9 cellular contexts compared by ENCODE assay signal in the genomic region with DNA sequence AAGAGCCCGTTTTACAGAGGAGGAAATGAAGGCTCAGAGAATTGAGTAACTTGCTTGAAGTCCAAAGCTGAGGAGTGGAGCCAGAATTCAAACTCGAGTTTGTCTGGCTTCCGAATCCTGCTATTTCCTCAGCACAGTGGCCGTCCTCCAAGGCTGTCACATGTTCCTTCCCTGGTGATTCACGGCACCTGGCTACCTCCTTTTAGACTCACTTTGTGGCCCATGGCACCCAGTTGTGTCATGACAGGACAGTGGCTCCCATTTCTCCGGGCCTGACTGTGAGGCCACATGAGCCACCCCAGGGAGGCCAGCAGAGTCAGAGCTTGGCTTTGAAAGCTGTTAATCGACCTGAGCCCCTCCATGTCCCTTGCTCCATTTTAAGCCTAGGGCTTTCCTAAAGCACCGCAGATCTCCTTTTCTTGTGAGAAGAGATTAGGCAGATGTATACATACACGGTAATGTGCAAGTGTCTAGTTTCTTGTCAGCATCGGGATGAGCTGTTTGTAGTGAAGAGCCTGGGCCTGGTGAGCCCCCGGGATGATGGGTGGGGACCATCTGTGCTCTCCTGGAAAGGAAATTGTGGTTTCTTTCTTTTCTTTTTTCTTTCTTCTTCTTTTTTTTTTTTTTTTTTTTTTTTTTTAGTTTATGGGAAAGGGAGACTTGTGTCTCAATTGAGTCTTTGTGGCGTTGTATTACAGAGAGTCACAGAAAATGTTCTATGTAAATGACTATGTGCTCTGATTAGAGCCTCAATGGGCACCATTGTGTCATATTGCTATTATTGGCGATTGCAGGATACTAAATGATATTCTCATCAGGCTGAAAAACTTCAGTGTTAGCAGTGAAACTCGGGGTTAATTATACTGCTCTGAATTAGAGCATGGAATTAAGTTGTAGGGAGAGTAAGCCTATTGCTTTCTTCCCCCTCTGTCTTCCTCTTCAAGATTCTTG. TPM values are rescaled to one million over a fixed set of nuclear protein-coding genes. Genes with fewer than 3 reads are reported as not detected.
DNase-seq lines count a peak whose midpoint lies in the region; ATAC-seq, FAIRE-seq and TF ChIP-seq lines count a peak whose summit lies in the region.
"Had no signal": no experiment of that assay in that cellular context is flagged by ENCODE, and none has a peak within 500 bp of the region (broad histone marks: within the 10 kb centered on the region; RNA-seq: fewer than 3 reads in every experiment).

No MANE protein-coding gene starts in this region.

- ATAC-seq in Right ventricle myocardium superior (ENCODE audit: poor library complexity) = peak; percentile 67

- no peak for TF ChIP-seq CTCF in GM13977 (IDR thresholded peaks at IDR 0.05; ENCODE audit: extremely low read depth, insufficient read depth, missing control alignments)

- peak; percentile 80 for DNase-seq in COLO829 (ENCODE audit: low spot score)
- peak; percentile 58 for DNase-seq in RPMI7951 (ENCODE audit: low read depth)
- peak; percentile 73 for DNase-seq in Right ventricle myocardium superior
- peak; percentile 87 for DNase-seq in putamen (ENCODE audit: low spot score)
- no peak for DNase-seq in GM13977 (ENCODE audit: low spot score)
- no peak for DNase-seq in COR-L47 (lab: John Stamatoyannopoulos, UW)
- no peak for DNase-seq in kidney tubule cell (ENCODE audit: low spot score)
- no peak for DNase-seq in HTR-8/SVneo (ENCODE audit: insufficient read length, low spot score)
- DNase-seq: NCI-H146 had no signal

- intact Hi-C loops in Right ventricle myocardium superior (cut with DNase I) = no loop called here

- FAIRE-seq in HTR-8/SVneo (lab: Jason Lieb, UNC) = no peak

- in situ Hi-C loops in GM13977 (cut with MboI; ENCODE audit: low pct_unique_long_range_greater_than_20kb, low sequenced_read_pairs, unreplicated experiment) = no loop called here

RNA-seq across cellular contexts. Expression of a gene that starts 54.8 kb away (rescaled TPM):
- 13.6 and 14.2 TPM in 2 replicates for total RNA-seq in RPMI7951 (2014; rRNA removed; shearing (Covaris generic))
- total RNA-seq in Right ventricle myocardium superior = 6.7 TPM

Comparison
In these comparisons a context has a peak if more than half of its experiments do, and no peak if none do; other contexts are left out.
1. DNase-seq: peak in COLO829 (single experiment), RPMI7951 (single experiment), Right ventricle myocardium superior (single experiment) and putamen (single experiment); none in GM13977 (single experiment), COR-L47 (single experiment), kidney tubule cell (single experiment) and HTR-8/SVneo (single experiment).